In genomic region chr9:93906182-93906880, GRCh38 we compare ENCODE assay signal across 28 cellular contexts. TPM values are rescaled to one million over a fixed set of nuclear protein-coding genes. Genes with fewer than 3 reads are reported as not detected.
"Had no signal": no experiment of that assay in that cellular context is flagged by ENCODE, and none has a peak within 500 bp of the region (broad histone marks: within the 10 kb centered on the region; RNA-seq: fewer than 3 reads in every experiment).

No MANE protein-coding gene starts in this region.

- H3K4me1 Mint-ChIP-seq: activated T-helper 17 cell treated with anti-CD3 and anti-CD28 coated beads, Interleukin-2, amount 50 U/mL, for 72 hours had no signal

- H3K9me3 ChIP-seq: colonic mucosa, gastrocnemius medialis, pancreas, psoas muscle, transverse colon had no signal

- H3K27ac Mint-ChIP-seq: activated T-helper 17 cell treated with anti-CD3 and anti-CD28 coated beads, Interleukin-2, amount 50 U/mL, for 72 hours; mesothelial cell of epicardium; nephron progenitor cell; T-cell; T-helper 2 cell treated with Interferon-gamma antibody and Interleukin-4, amounts not matched to agents 5 μg/mL and 100 μg/mL, for 36 hours had no signal

- H3K4me3 Mint-ChIP-seq: activated T-helper 17 cell treated with anti-CD3 and anti-CD28 coated beads, Interleukin-2, amount 50 U/mL, for 72 hours; mesothelial cell of epicardium; naive B cell; nephron progenitor cell; T-cell; T-helper 2 cell treated with Interferon-gamma antibody and Interleukin-4, amounts not matched to agents 5 μg/mL and 100 μg/mL, for 36 hours had no signal

- H3K4me1 ChIP-seq: colonic mucosa, gastrocnemius medialis, pancreas, psoas muscle, transverse colon had no signal

- H3K4me3 ChIP-seq: colonic mucosa, gastrocnemius medialis, hepatocyte, pancreas, psoas muscle, transverse colon had no signal

- H3K27me3 ChIP-seq: colonic mucosa, gastrocnemius medialis, hepatocyte, pancreas had no signal

- H3K36me3 ChIP-seq: colonic mucosa, gastrocnemius medialis, pancreas, transverse colon had no signal

- H3K9me3 Mint-ChIP-seq: activated T-helper 17 cell treated with anti-CD3 and anti-CD28 coated beads, Interleukin-2, amount 50 U/mL, for 72 hours; mesothelial cell of epicardium; naive B cell; T-cell; T-helper 2 cell treated with Interferon-gamma antibody and Interleukin-4, amounts not matched to agents 5 μg/mL and 100 μg/mL, for 36 hours had no signal

- H3K36me3 Mint-ChIP-seq: mesothelial cell of epicardium, naive B cell, T-cell had no signal

- DNase-seq: activated CD4-positive, alpha-beta T cell treated with anti-CD3 and anti-CD28 coated beads for 48 hours; activated CD4-positive, alpha-beta T cell treated with anti-CD3 and anti-CD28 coated beads, Interleukin-2, amount 50 U/mL, for 48 hours; activated CD4-positive, CD25-positive, alpha-beta regulatory T cell; activated CD8-positive, alpha-beta memory T cell treated with anti-CD3 and anti-CD28 coated beads, Interleukin-2, amount 50 U/mL, for 4 hours; activated naive CD4-positive, alpha-beta T cell; activated T-cell treated with anti-CD3 and anti-CD28 coated beads, Interleukin-2, amount 50 U/mL, for 1 hour; colonic mucosa; effector CD8-positive, alpha-beta T cell; erythroblast; gastrocnemius medialis; glutamatergic neuron; islet precursor cell; naive B cell; nephron progenitor cell; pancreas; stimulated activated CD4-positive, alpha-beta T cell treated with anti-CD3 and anti-CD28 coated beads, Interleukin-2, amount 100 ng/mL, for 48 hours; stimulated activated naive CD4-positive, alpha-beta T cell treated with Interleukin-2 at 50 U/mL for 16 hours; T-cell; transverse colon had no signal

- H3K27ac ChIP-seq: colonic mucosa, gastrocnemius medialis, hepatocyte, pancreas, psoas muscle, transverse colon had no signal

RNA-seq across cellular contexts. Expression of gene BARX1, which starts 48.8 kb away (rescaled TPM):
- total RNA-seq: bronchial epithelial cell, colonic mucosa, dermis microvascular lymphatic vessel endothelial cell, gastrocnemius medialis, liver, mesothelial cell of epicardium, psoas muscle, T-cell, temporal lobe, transverse colon had no signal
- polyA plus RNA-seq: liver, psoas muscle had no signal
